In genomic region chr1:18936814-18937481, GRCh38 we compare ENCODE assay signal across 17 cellular contexts. TPM values are rescaled to one million over a fixed set of nuclear protein-coding genes. Genes with fewer than 3 reads are reported as not detected.
A peak's percentile ranks its signal among the peaks of the same experiment; 100 is the strongest.
DNase-seq lines count a peak whose midpoint lies in the region; ATAC-seq, FAIRE-seq and TF ChIP-seq lines count a peak whose summit lies in the region.
"Had no signal": no experiment of that assay in that cellular context is flagged by ENCODE, and none has a peak within 500 bp of the region (broad histone marks: within the 10 kb centered on the region; RNA-seq: fewer than 3 reads in every experiment).

No MANE protein-coding gene starts in this region.

- no peak for ATAC-seq in right cardiac atrium
- ATAC-seq in heart left ventricle: no peak
- ATAC-seq in stimulated activated memory B cell treated with anti-CD40 and anti-IgM and Interleukin-4, amounts not matched to agents 10 μg/mL and 1 μg/mL and 100 μg/mL, for 72 hours: no peak
- ATAC-seq in psoas muscle: no peak
- no peak for ATAC-seq in GM18861 (IDR thresholded peaks at IDR 0.05; ENCODE audit: unreplicated experiment)
- ATAC-seq in GM18870 (IDR thresholded peaks at IDR 0.05; ENCODE audit: unreplicated experiment): no peak

- no peak overlapping the region for H3K4me3 ChIP-seq in right cardiac atrium (ENCODE audit: low read length)
- no peak overlapping the region for H3K4me3 ChIP-seq in heart left ventricle
- H3K4me3 ChIP-seq in WERI-Rb-1 (ENCODE audit: low read depth, low read length): no peak overlapping the region
- no peak overlapping the region for H3K4me3 ChIP-seq in kidney (ENCODE audit: low read length in 2 of 2)
- no peak overlapping the region for H3K4me3 ChIP-seq in psoas muscle
- H3K4me3 ChIP-seq: dorsolateral prefrontal cortex, prostate gland, SK-N-MC had no signal

- TF ChIP-seq CTCF in heart left ventricle (IDR thresholded peaks at IDR 0.05) (no peak), WERI-Rb-1 (IDR thresholded peaks at IDR 0.05; ENCODE audit: low read depth, low read length) (no peak), kidney (IDR thresholded peaks at IDR 0.05; ENCODE audit: borderline replicate concordance, extremely low read depth, insufficient read depth) (no peak), psoas muscle (IDR thresholded peaks at IDR 0.05) (no peak)

- peak in 2 of 3 donors; percentile 16 to 24 for DNase-seq in right cardiac atrium
- DNase-seq in heart left ventricle: no peak
- peak; percentile 62 for DNase-seq in WERI-Rb-1
- peak; percentile 41 for DNase-seq in kidney
- no peak for DNase-seq in psoas muscle
- DNase-seq: activated CD8-positive, alpha-beta memory T cell treated with anti-CD3 and anti-CD28 coated beads for 24 hours; DMS 273 treated with DMSO at 0.1 percent for 48 hours; dorsolateral prefrontal cortex; NCI-H1694; NCI-H446 treated with DMSO at 0.1 percent for 48 hours; stimulated activated CD4-positive, alpha-beta T cell treated with anti-CD3 and anti-CD28 coated beads, Interleukin-15, amount 100 ng/mL, for 24 hours had no signal

- WGBS in right cardiac atrium: 86% methylated on average over 11 of the region's 11 CpGs
- 85 to 89% (median 89%) methylated on average over 11 of the region's 11 CpGs for WGBS in heart left ventricle, 4 donors
- 88 to 91% (median 90%) methylated on average over 11 of the region's 11 CpGs for WGBS in psoas muscle, 3 donors

- no peaks in the 10 kb centered on the region for H3K36me3 ChIP-seq in heart left ventricle
- no peaks in the 10 kb centered on the region for H3K36me3 ChIP-seq in WERI-Rb-1
- no peaks in the 10 kb centered on the region for H3K36me3 ChIP-seq in kidney (ENCODE audit: control insufficient read depth in 1 of 2, insufficient read depth in 2 of 2, low read length in 2 of 2)
- H3K36me3 ChIP-seq in psoas muscle (ENCODE audit: insufficient read depth in 1 of 2, low read depth in 1 of 2): no peaks in the 10 kb centered on the region
- H3K36me3 ChIP-seq: prostate gland had no signal

- no peak overlapping the region for H3K4me3 Mint-ChIP-seq in stimulated activated memory B cell treated with anti-CD40 and anti-IgM and Interleukin-4, amounts not matched to agents 10 μg/mL and 1 μg/mL and 100 μg/mL, for 72 hours

- no peak for FAIRE-seq in kidney (lab: Jason Lieb, UNC)
- FAIRE-seq: TTC549 had no signal

- H3K9me3 ChIP-seq in right cardiac atrium (ENCODE audit: control insufficient read depth, low read length): no peaks in the 10 kb centered on the region
- H3K9me3 ChIP-seq in heart left ventricle: no peaks in the 10 kb centered on the region
- H3K9me3 ChIP-seq in WERI-Rb-1 (ENCODE audit: severe bottlenecking): no peaks in the 10 kb centered on the region
- H3K9me3 ChIP-seq in kidney (ENCODE audit: control insufficient read depth in 1 of 2, low read length in 2 of 2): no peaks in the 10 kb centered on the region
- H3K9me3 ChIP-seq in psoas muscle: no peaks in the 10 kb centered on the region
- H3K9me3 ChIP-seq: prostate gland had no signal

- no peaks in the 10 kb centered on the region for H3K9me3 Mint-ChIP-seq in stimulated activated memory B cell treated with anti-CD40 and anti-IgM and Interleukin-4, amounts not matched to agents 10 μg/mL and 1 μg/mL and 100 μg/mL, for 72 hours

- no peak overlapping the region for H3K9ac ChIP-seq in kidney (ENCODE audit: low read length in 2 of 2)

- H3K27me3 Mint-ChIP-seq in stimulated activated memory B cell treated with anti-CD40 and anti-IgM and Interleukin-4, amounts not matched to agents 10 μg/mL and 1 μg/mL and 100 μg/mL, for 72 hours: no peaks in the 10 kb centered on the region

- intact Hi-C loops in right cardiac atrium (cut with DNase I): no loop called here
- intact Hi-C loops in heart left ventricle (cut with DNase I): no loop called here
- intact Hi-C loops in kidney (cut with DNase I): no loop called here
- intact Hi-C loops in psoas muscle (cut with DNase I): no loop called here

- no peak overlapping the region for H3K27ac ChIP-seq in right cardiac atrium (ENCODE audit: low read length)
- no peak overlapping the region for H3K27ac ChIP-seq in heart left ventricle
- peak overlapping the region; percentile 91 for H3K27ac ChIP-seq in WERI-Rb-1
- H3K27ac ChIP-seq in kidney (ENCODE audit: low read depth in 2 of 2, low read length in 2 of 2): peak overlapping the region; percentile 51 to 55
- no peak overlapping the region for H3K27ac ChIP-seq in psoas muscle
- H3K27ac ChIP-seq: prostate gland, SK-N-MC had no signal

- H3K27me3 ChIP-seq in right cardiac atrium (ENCODE audit: control insufficient read depth, insufficient read depth) (no peaks in the 10 kb centered on the region), heart left ventricle (no peaks in the 10 kb centered on the region), WERI-Rb-1 (ENCODE audit: insufficient read depth, low read depth, severe bottlenecking) (no peaks in the 10 kb centered on the region), psoas muscle (ENCODE audit: insufficient read depth in 3 of 3, low read length in 2 of 3) (no peaks in the 10 kb centered on the region)
- H3K27me3 ChIP-seq: dorsolateral prefrontal cortex had no signal

- H3K27ac Mint-ChIP-seq in stimulated activated memory B cell treated with anti-CD40 and anti-IgM and Interleukin-4, amounts not matched to agents 10 μg/mL and 1 μg/mL and 100 μg/mL, for 72 hours: peak overlapping the region; percentile 45

- H3K4me1 ChIP-seq in right cardiac atrium (ENCODE audit: control insufficient read depth, insufficient read depth, low read length): peaks cover 21% of the 10 kb centered on the region
- peaks cover 7 to 48% (median 33%) of the 10 kb centered on the region in 12 donors for H3K4me1 ChIP-seq in heart left ventricle
- H3K4me1 ChIP-seq in kidney (ENCODE audit: control insufficient read depth in 1 of 2, insufficient read depth in 1 of 2, low read depth in 1 of 2, low read length in 2 of 2): peaks cover 41% of the 10 kb centered on the region in 2 donors
- H3K4me1 ChIP-seq in psoas muscle: peaks cover 23% of the 10 kb centered on the region

- TF ChIP-seq POLR2A in heart left ventricle (IDR thresholded peaks at IDR 0.05): no peak

- H3K4me1 Mint-ChIP-seq in stimulated activated memory B cell treated with anti-CD40 and anti-IgM and Interleukin-4, amounts not matched to agents 10 μg/mL and 1 μg/mL and 100 μg/mL, for 72 hours: peaks cover 48% of the 10 kb centered on the region

- H3K36me3 Mint-ChIP-seq in stimulated activated memory B cell treated with anti-CD40 and anti-IgM and Interleukin-4, amounts not matched to agents 10 μg/mL and 1 μg/mL and 100 μg/mL, for 72 hours: no peaks in the 10 kb centered on the region

RNA-seq across cellular contexts. Expression of gene IFFO2, which starts 19.5 kb away (rescaled TPM):
- total RNA-seq in right cardiac atrium (10 to 100 TPM in 1 of 4 donors, 1 to 10 TPM in 3; 6.7 to 12.7 (median 8.1) TPM), heart left ventricle (1 to 10 TPM; 3.1 to 9.0 (median 5.3) TPM), kidney (23.1 TPM), psoas muscle (10 to 100 TPM in 1 of 4 donors, 1 to 10 TPM in 3; 3.7 to 14.0 (median 6.8) TPM)
- polyA plus RNA-seq in right cardiac atrium (5.0 TPM), heart left ventricle (1 to 10 TPM; 2.5 to 3.9 TPM), kidney (ENCODE audit: insufficient read depth, low read depth, low replicate concordance) (7.5 TPM), psoas muscle (1 to 10 TPM in 2 of 3 donors, under 1 TPM in 1; 0.94 to 1.9 (median 1.2) TPM)

RNA-seq across cellular contexts. Expression of gene ALDH4A1, which starts 34.6 kb away (rescaled TPM):
- total RNA-seq in right cardiac atrium (10 to 100 TPM; 22.2 to 35.5 (median 27.1) TPM), heart left ventricle (10 to 100 TPM; 20.8 to 57.6 (median 30.6) TPM), kidney (49.3 TPM), psoas muscle (10 to 100 TPM; 31.9 to 81.1 (median 47.0) TPM)
- polyA plus RNA-seq in right cardiac atrium (23.6 TPM), heart left ventricle (10 to 100 TPM; 22.0 to 33.3 TPM), kidney (ENCODE audit: insufficient read depth, low read depth, low replicate concordance) (352 TPM), psoas muscle (10 to 100 TPM; 19.5 to 28.6 (median 22.7) TPM)

Comparison
In these comparisons a context has a peak if more than half of its experiments do, and no peak if none do; other contexts are left out.
1. DNase-seq: peak in right cardiac atrium (2 of 3), WERI-Rb-1 (single experiment) and kidney (single experiment); none in heart left ventricle (0 of 5) and psoas muscle (0 of 2).
2. H3K27ac ChIP-seq: peak in WERI-Rb-1 (single experiment) and kidney (2 of 2); none in right cardiac atrium (single experiment), heart left ventricle (0 of 12) and psoas muscle (single experiment).